Comparison of ENCODE assay signal across 8 cellular contexts in the genomic region with DNA sequence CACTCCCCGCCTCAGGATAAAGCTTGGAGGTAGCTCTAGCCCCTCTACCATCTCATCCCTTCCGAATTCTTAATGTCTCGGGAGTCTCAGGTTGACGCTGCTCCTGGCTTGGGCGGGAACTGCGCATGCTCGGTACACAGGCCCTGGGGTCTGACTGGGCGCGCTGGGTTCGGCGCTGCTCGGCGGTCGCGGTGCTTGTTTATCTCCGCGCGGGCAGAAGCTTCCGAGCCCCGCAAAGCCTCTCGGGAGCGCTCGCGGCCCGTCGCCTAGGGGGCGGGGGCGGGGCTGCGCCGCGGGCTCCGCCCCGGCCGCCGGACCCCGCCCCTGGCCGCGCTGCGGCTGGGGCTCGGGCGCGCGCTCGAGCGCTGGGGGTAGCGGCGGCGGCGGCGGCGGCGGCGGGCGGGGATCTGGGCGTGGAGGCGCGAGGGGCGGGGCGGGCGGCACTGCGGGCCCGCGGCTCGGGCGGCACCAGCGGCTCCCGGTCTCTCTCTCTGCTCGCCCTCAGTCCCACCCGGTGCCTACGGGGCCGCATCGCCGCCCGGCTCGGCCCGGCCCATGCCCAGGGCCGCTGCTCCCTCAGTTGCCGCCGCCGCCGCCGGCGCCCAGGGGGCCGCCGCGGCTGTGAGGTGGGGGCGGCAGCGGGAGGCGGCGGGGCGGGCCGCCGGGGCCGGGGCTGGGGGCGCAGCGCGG. TPM values are rescaled to one million over a fixed set of nuclear protein-coding genes. Genes with fewer than 3 reads are reported as not detected.
A peak's percentile ranks its signal among the peaks of the same experiment; 100 is the strongest.
DNase-seq lines count a peak whose midpoint lies in the region; ATAC-seq and TF ChIP-seq lines count a peak whose summit lies in the region.

A gene (plus strand): TSS at position 443 of the 690 bp plus-strand sequence. CDS start 302 bp downstream, outside the sequence.

- TF ChIP-seq CTCF in Peyer's patch (IDR thresholded peaks at IDR 0.05) (no peak), esophagus muscularis mucosa (IDR thresholded peaks at IDR 0.05) (no peak)

- peak; percentile 49 for ATAC-seq in GM21723 (IDR thresholded peaks at IDR 0.05; ENCODE audit: unreplicated experiment)

- no peaks in the 10 kb centered on the region for H3K36me3 ChIP-seq in Peyer's patch
- peaks cover 0 to 4% (median 0%) of the 10 kb centered on the region in 4 donors for H3K36me3 ChIP-seq in esophagus muscularis mucosa

- DNase-seq in DMS153 (lab: John Stamatoyannopoulos, UW) = peak; percentile 88
- peak; percentile 62 for DNase-seq in KG1 (lab: John Stamatoyannopoulos, UW)
- DNase-seq in Peyer's patch = peak; percentile 86 to 96 (median 91)
- DNase-seq in activated T-cell treated with anti-CD3 and anti-CD28 coated beads, Interleukin-2, amount 50 U/mL, for 48 hours = peak; percentile 86 to 91
- peak; percentile 94 for DNase-seq in esophagus muscularis mucosa (ENCODE audit: extremely low spot score)
- DNase-seq in myocyte (ENCODE audit: low read depth) = peak; percentile 91
- peak; percentile 85 to 90 for DNase-seq in stimulated activated CD8-positive, alpha-beta memory T cell treated with anti-CD3 and anti-CD28 coated beads, Interleukin-7, amount 100 ng/mL, for 4 hours (ENCODE audit: low read depth in 2 of 2)

- H3K9me3 ChIP-seq in Peyer's patch (no peaks in the 10 kb centered on the region), esophagus muscularis mucosa (no peaks in the 10 kb centered on the region)

- H3K4me1 ChIP-seq in Peyer's patch (peaks cover 0 to 24% (median 5%) of the 10 kb centered on the region in 4 donors), esophagus muscularis mucosa (peaks cover 28 to 56% (median 44%) of the 10 kb centered on the region in 4 donors)

- TF ChIP-seq EP300 in esophagus muscularis mucosa (IDR thresholded peaks at IDR 0.05) = no peak

- H3K4me3 ChIP-seq in Peyer's patch (peak within 1 kb of the TSS; percentile 60 to 77 (median 73)), esophagus muscularis mucosa (peak within 1 kb of the TSS; percentile 78 to 92 (median 83))

- intact Hi-C loops in esophagus muscularis mucosa (cut with DNase I) = loop anchor here (5.0 to 10.0 kb wide), 2 partner anchors 209 to 312 kb away; a partner anchor contains a TSS

- WGBS in esophagus muscularis mucosa = 0% methylated on average over 2 of the region's 97 CpGs

- H3K27me3 ChIP-seq in Peyer's patch (no peaks in the 10 kb centered on the region), esophagus muscularis mucosa (no peaks in the 10 kb centered on the region)

- TF ChIP-seq POLR2A in Peyer's patch (IDR thresholded peaks at IDR 0.05) = peak; percentile 74 to 86
- TF ChIP-seq POLR2A in esophagus muscularis mucosa (IDR thresholded peaks at IDR 0.05; ENCODE audit: low read depth) = peak; percentile 45

- H3K27ac ChIP-seq in Peyer's patch = peak within 1 kb of the TSS; percentile 93 to 100 (median 98)
- H3K27ac ChIP-seq in esophagus muscularis mucosa (replicated peaks in 1 of 4) = peak within 1 kb of the TSS; percentile 99 to 100 (median 100)

RNA-seq across cellular contexts. Expression of the gene that starts here (rescaled TPM):
- total RNA-seq in Peyer's patch = 10 to 100 TPM in 3 of 4 donors, 1 to 10 TPM in 1; 8.7 to 19.8 (median 16.4) TPM
- total RNA-seq in esophagus muscularis mucosa = 10 to 100 TPM; 24.1 to 27.8 (median 26.0) TPM
- 35.3 and 44.4 TPM in 2 replicates for total RNA-seq in myocyte
- 12.9 TPM for polyA plus RNA-seq in myocyte (2012)

Comparison
In these comparisons a context has a peak if more than half of its experiments do, and no peak if none do; other contexts are left out.
1. Peak in every context shown above with its lines: DNase-seq, ATAC-seq, H3K4me3 ChIP-seq and H3K27ac ChIP-seq.